ENCODE assay signal across 21 cellular contexts in the genomic region with DNA sequence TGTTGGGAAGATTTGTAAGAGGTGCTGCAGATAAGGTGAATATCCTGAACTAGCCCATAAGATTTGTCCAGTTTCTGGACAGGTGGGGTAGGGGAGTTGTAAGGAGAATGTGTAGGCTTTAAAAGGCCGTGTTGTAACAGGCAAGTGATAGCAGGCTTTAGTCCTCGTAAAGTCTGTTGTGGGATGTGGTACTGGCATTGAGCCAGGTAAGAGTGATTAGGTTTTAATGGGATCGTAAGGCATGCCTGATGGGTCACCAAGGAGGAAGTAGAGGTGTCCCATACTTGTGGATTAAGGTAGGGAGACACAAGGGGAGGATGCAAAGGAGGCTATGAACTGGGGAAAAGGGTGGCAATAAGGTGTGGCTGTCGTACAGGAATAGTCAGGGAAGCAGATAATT.
A peak's percentile ranks its signal among the peaks of the same experiment; 100 is the strongest.
DNase-seq lines count a peak whose midpoint lies in the region; TF ChIP-seq lines count a peak whose summit lies in the region.
"Had no signal": no experiment of that assay in that cellular context is flagged by ENCODE, and none has a peak within 500 bp of the region (broad histone marks: within the 10 kb centered on the region; RNA-seq: fewer than 3 reads in every experiment).

No MANE protein-coding gene starts in this region.

- no peak overlapping the region for H3K4me3 ChIP-seq in HEK293 (ENCODE audit: low read depth, low read length)
- no peak overlapping the region for H3K4me3 ChIP-seq in epithelial cell of esophagus (ENCODE audit: low read length)
- H3K4me3 ChIP-seq in trophoblast cell (ENCODE audit: low read depth, low read length): no peak overlapping the region
- H3K4me3 ChIP-seq: SK-N-MC had no signal

- WGBS in trophoblast cell (ENCODE audit: extremely low coverage, insufficient coverage, insufficient read length): no CpG with 5 or more reads among the region's 4 CpGs

- H3K27ac ChIP-seq in HEK293 (ENCODE audit: extremely low read depth, low read depth, low read length) (no peak overlapping the region), trophoblast cell (ENCODE audit: low read depth, low read length) (no peak overlapping the region)
- H3K27ac ChIP-seq: SK-N-MC had no signal

- CTCF ChIA-PET in HEK293 (lab: Yijun Ruan, JAX): no interaction called here

- no peak overlapping the region for H4K8ac ChIP-seq in trophoblast cell (ENCODE audit: low read depth, low read length)

- no peaks in the 10 kb centered on the region for H3K9me3 ChIP-seq in HEK293 (ENCODE audit: control insufficient read depth, insufficient read depth, low read depth, low read length)
- H3K9me3 ChIP-seq in trophoblast cell (ENCODE audit: insufficient read depth, low read depth, low read length): peaks cover 2% of the 10 kb centered on the region

- no peak overlapping the region for H3K4ac ChIP-seq in trophoblast cell (ENCODE audit: low read depth, low read length)

- no peak overlapping the region for H2BK120ac ChIP-seq in trophoblast cell (ENCODE audit: insufficient read depth, low read length, poor library complexity)

- H2AFZ ChIP-seq in trophoblast cell (ENCODE audit: insufficient read depth, low read length, poor library complexity): no peak overlapping the region

- DNase-seq in LoVo (ENCODE audit: low spot score): peak; percentile 58
- peak; percentile 52 for DNase-seq in epithelial cell of esophagus (ENCODE audit: low read depth)
- DNase-seq in trophoblast cell: no peak
- DNase-seq in NCI-H510A treated with DMSO at 0.1 percent for 48 hours (lab: John Stamatoyannopoulos, UW): no peak
- no peak for DNase-seq in retina
- DNase-seq in NCI-H2227 treated with DMSO at 0.1 percent for 48 hours (lab: John Stamatoyannopoulos, UW): no peak
- DNase-seq: C1 segment of cervical spinal cord; CD4-positive, alpha-beta memory T cell; COR-L47; DMS53; HCEC 1CT; Karpas-422; MV-4-11; NCI-H1105; NCI-H1436 treated with DMSO at 0.1 percent for 48 hours; NCI-H187 treated with DMSO at 0.1 percent for 48 hours; NCI-H510A; NCI-H774; SIG-M5 had no signal

- H3K79me1 ChIP-seq in trophoblast cell (ENCODE audit: low read length): no peaks in the 10 kb centered on the region

- H3K23ac ChIP-seq in trophoblast cell (ENCODE audit: low read length): no peak overlapping the region

- H2AK5ac ChIP-seq in trophoblast cell (ENCODE audit: low read length): no peak overlapping the region

- H4K12ac ChIP-seq in trophoblast cell (ENCODE audit: low read depth, low read length): no peak overlapping the region

- peak overlapping the region; percentile 17 for H2BK12ac ChIP-seq in trophoblast cell (ENCODE audit: low read length)

- H3K4me1 ChIP-seq in HEK293 (ENCODE audit: control insufficient read depth, insufficient read depth, low read length) (no peaks in the 10 kb centered on the region), trophoblast cell (ENCODE audit: control insufficient read depth in 1 of 2, insufficient read depth in 2 of 2, low read length in 2 of 2) (no peaks in the 10 kb centered on the region)

- TF ChIP-seq CTCF in HEK293 (tag by site-specific recombination; IDR thresholded peaks at IDR 0.05) (no peak), epithelial cell of esophagus (IDR thresholded peaks at IDR 0.05; ENCODE audit: insufficient read depth, low read depth, low read length, missing control alignments) (no peak)

- H2BK5ac ChIP-seq in trophoblast cell (ENCODE audit: low read depth, low read length, poor library complexity): no peak overlapping the region

- H3K4me2 ChIP-seq in trophoblast cell (ENCODE audit: low read length): no peak overlapping the region

- H3K9ac ChIP-seq in trophoblast cell (ENCODE audit: low read length): no peak overlapping the region

- H4K91ac ChIP-seq in trophoblast cell (ENCODE audit: low read depth, low read length): no peak overlapping the region

- no peak overlapping the region for H3K18ac ChIP-seq in trophoblast cell (ENCODE audit: low read length)

- no peaks in the 10 kb centered on the region for H3K79me2 ChIP-seq in trophoblast cell (ENCODE audit: control insufficient read depth, insufficient read depth, low read length, poor library complexity)

- no peak overlapping the region for H3K14ac ChIP-seq in trophoblast cell (ENCODE audit: low read length)

- POLR2A ChIA-PET in HEK293 (lab: Yijun Ruan, JAX): no interaction called here

- H3K27me3 ChIP-seq in trophoblast cell (ENCODE audit: insufficient read depth, low read length): no peaks in the 10 kb centered on the region

- H3K36me3 ChIP-seq in HEK293 (ENCODE audit: control insufficient read depth in 2 of 2, insufficient read depth in 1 of 2, low read length in 2 of 2) (no peaks in the 10 kb centered on the region), trophoblast cell (ENCODE audit: control insufficient read depth in 1 of 2, insufficient read depth in 2 of 2, low read length in 2 of 2) (no peaks in the 10 kb centered on the region)

TF ChIP-seq in HEK293, 187 proteins besides CTCF, POLR2A, EP300 and RAD21:
- TF ChIP-seq ZBTB48 (tag by site-specific recombination; IDR thresholded peaks at IDR 0.05): no peak
- peak; percentile 83 for TF ChIP-seq FEZF1 (tag by site-specific recombination; IDR thresholded peaks at IDR 0.05)
- peak; percentile 30; the same call in 1 of the 2 replicates for TF ChIP-seq EGR2 (tag by site-specific recombination; IDR thresholded peaks at IDR 0.05; ENCODE audit: low read depth)
- no peak for TF ChIP-seq ZNF623 (tag by site-specific recombination; IDR thresholded peaks at IDR 0.05)

Comparison
In these comparisons a context has a peak if more than half of its experiments do, and no peak if none do; other contexts are left out.
1. DNase-seq: peak in LoVo (single experiment) and epithelial cell of esophagus (single experiment); none in trophoblast cell (0 of 2), NCI-H510A treated with DMSO at 0.1 percent for 48 hours (single experiment), retina (single experiment) and NCI-H2227 treated with DMSO at 0.1 percent for 48 hours (single experiment).